8 cellular contexts compared by ENCODE assay signal in the genomic region with DNA sequence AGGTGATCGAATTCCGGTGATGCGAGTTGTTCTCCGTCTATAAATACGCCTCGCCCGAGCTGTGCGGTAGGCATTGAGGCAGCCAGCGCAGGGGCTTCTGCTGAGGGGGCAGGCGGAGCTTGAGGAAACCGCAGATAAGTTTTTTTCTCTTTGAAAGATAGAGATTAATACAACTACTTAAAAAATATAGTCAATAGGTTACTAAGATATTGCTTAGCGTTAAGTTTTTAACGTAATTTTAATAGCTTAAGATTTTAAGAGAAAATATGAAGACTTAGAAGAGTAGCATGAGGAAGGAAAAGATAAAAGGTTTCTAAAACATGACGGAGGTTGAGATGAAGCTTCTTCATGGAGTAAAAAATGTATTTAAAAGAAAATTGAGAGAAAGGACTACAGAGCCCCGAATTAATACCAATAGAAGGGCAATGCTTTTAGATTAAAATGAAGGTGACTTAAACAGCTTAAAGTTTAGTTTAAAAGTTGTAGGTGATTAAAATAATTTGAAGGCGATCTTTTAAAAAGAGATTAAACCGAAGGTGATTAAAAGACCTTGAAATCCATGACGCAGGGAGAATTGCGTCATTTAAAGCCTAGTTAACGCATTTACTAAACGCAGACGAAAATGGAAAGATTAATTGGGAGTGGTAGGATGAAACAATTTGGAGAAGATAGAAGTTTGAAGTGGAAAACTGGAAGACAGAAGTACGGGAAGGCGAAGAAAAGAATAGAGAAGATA. TPM values are rescaled to one million over a fixed set of nuclear protein-coding genes. Genes with fewer than 3 reads are reported as not detected.
DNase-seq lines count a peak whose midpoint lies in the region; ATAC-seq, FAIRE-seq and TF ChIP-seq lines count a peak whose summit lies in the region.

A gene (plus strand): TSS at position 69 of the 736 bp plus-strand sequence.

- no peaks in the 10 kb centered on the region for H3K9me3 ChIP-seq in Panc1 (ENCODE audit: control insufficient read depth, insufficient read depth, low read depth, low read length)

- peaks cover 35% of the 10 kb centered on the region for H3K4me1 ChIP-seq in KMS-11 (ENCODE audit: low read depth, poor library complexity, severe bottlenecking)
- H3K4me1 ChIP-seq in Panc1 (ENCODE audit: control insufficient read depth, insufficient read depth, low read length) = peaks cover 37% of the 10 kb centered on the region

- POLR2A ChIA-PET in Panc1 (lab: Charles Lee) = interaction anchor here (0.6 to 15.9 kb wide), 32 partner anchors 8 to 1670 kb away, joined by 3 to 818 read pairs (median 4); a partner anchor contains a TSS

- H3K79me2 ChIP-seq in KMS-11 (ENCODE audit: insufficient read depth, low read depth) = peaks cover 83% of the 10 kb centered on the region

- no peak for TF ChIP-seq CTCF in KMS-11 (conservative IDR thresholded peaks at IDR 0.05; ENCODE audit: low read depth, low read length)
- TF ChIP-seq CTCF in Panc1 (IDR thresholded peaks at IDR 0.05) = no peak

- in situ Hi-C loops in Panc1 (cut with HindIII; ENCODE audit: low pct_unique_long_range_greater_than_20kb, low sequenced_read_pairs) = loop anchor here (5.0 kb wide), 1 partner anchor 77 kb away; a partner anchor contains a TSS

- peak within 1 kb of the TSS; percentile 94 for H3K4me2 ChIP-seq in KMS-11

- peak; percentile 76 for FAIRE-seq in GM12891 (lab: Jason Lieb, UNC)

- ATAC-seq in Panc1 (peak; percentile 19), esophagus mucosa (peak; percentile 35), HG02623 (IDR thresholded peaks at IDR 0.05; ENCODE audit: unreplicated experiment) (no peak)

- H3K4me3 ChIP-seq in KMS-11 (IDR thresholded peaks at IDR 0.05; ENCODE audit: insufficient read depth, low read depth, low read length) = no peak within 1 kb of the TSS
- peak within 1 kb of the TSS; percentile 78 to 99 for H3K4me3 ChIP-seq in Panc1 (ENCODE audit: low read depth in 2 of 2, low read length in 2 of 2)

- intact Hi-C loops in Panc1 (cut with micrococcal nuclease; ENCODE audit: unreplicated experiment) = no loop called here

- H2AFZ ChIP-seq in KMS-11 (ENCODE audit: low read depth) = no peak within 1 kb of the TSS

- no peak for DNase-seq in GM12891 (ENCODE audit: insufficient read length, low spot score)
- no peak for DNase-seq in Panc1 (ENCODE audit: low read depth, low spot score)
- peak; percentile 94 for DNase-seq in activated T-cell treated with anti-CD3 and anti-CD28 coated beads, Interleukin-2, amount 50 U/mL, for 1 hour
- peak; percentile 97 for DNase-seq in myocyte (ENCODE audit: low read depth)
- DNase-seq in stimulated activated CD8-positive, alpha-beta memory T cell treated with anti-CD3 and anti-CD28 coated beads, Interleukin-7, amount 100 ng/mL, for 24 hours (ENCODE audit: low read depth) = peak; percentile 79

- CTCF ChIA-PET in Panc1 (lab: Charles Lee) = interaction anchor here (0.6 to 1.2 kb wide), 3 partner anchors 20 to 32 kb away, joined by 3 to 5 read pairs (median 3); no protein-coding TSS in a partner anchor

- H4K20me1 ChIP-seq in KMS-11 (ENCODE audit: insufficient read depth) = peaks cover 52% of the 10 kb centered on the region

- H3K36me3 ChIP-seq in KMS-11 (ENCODE audit: insufficient read depth) = peaks cover 52% of the 10 kb centered on the region
- peaks cover 46% of the 10 kb centered on the region for H3K36me3 ChIP-seq in Panc1 (ENCODE audit: control insufficient read depth, insufficient read depth, low read length)

- peak; percentile 99 for TF ChIP-seq POLR2A in GM12891 (IDR thresholded peaks at IDR 0.05; ENCODE audit: low read depth, low read length)

- H3K9ac ChIP-seq in KMS-11 = peak within 1 kb of the TSS; percentile 100

- H3K27ac ChIP-seq in KMS-11 (peak within 1 kb of the TSS; percentile 99), Panc1 (ENCODE audit: low read length) (peak within 1 kb of the TSS; percentile 100)

- BruUV-seq in Panc1 (replicated peaks; lab: Mats Ljungman, UMichigan) = no TSS peak

- no peaks in the 10 kb centered on the region for H3K27me3 ChIP-seq in KMS-11 (ENCODE audit: insufficient read depth, low read depth)
- H3K27me3 ChIP-seq in Panc1 (ENCODE audit: control insufficient read depth, insufficient read depth, low read length) = no peaks in the 10 kb centered on the region

TF ChIP-seq in GM12891, 5 proteins besides CTCF, POLR2A, EP300 and RAD21:
- TF ChIP-seq PAX5 (IDR thresholded peaks at IDR 0.05; ENCODE audit: insufficient read depth, low read length, severe bottlenecking) (peak; percentile 79), POLR2AphosphoS5 (IDR thresholded peaks at IDR 0.05; ENCODE audit: low read depth, low read length) (peak; percentile 99), TAF1 (IDR thresholded peaks at IDR 0.05; ENCODE audit: low read depth, low read length) (peak; percentile 100), SPI1 (IDR thresholded peaks at IDR 0.05; ENCODE audit: low read depth, low read length) (no peak), POU2F2 (IDR thresholded peaks at IDR 0.05; ENCODE audit: low read depth, low read length) (peak; percentile 99)

RNA-seq across cellular contexts. Expression of the gene that starts here (rescaled TPM):
- polyA plus RNA-seq in GM12891 (2012; ENCODE audit: low read depth, missing spikeins) = 839 TPM
- total RNA-seq in Panc1 (2021; ENCODE audit: unreplicated experiment) = 13,645 TPM
- polyA plus RNA-seq in Panc1 (2012; ENCODE audit: insufficient read length) = 690 TPM
- 4,086 TPM for total RNA-seq in esophagus mucosa
- 5,859 and 8,069 TPM in 2 replicates for total RNA-seq in myocyte
- polyA plus RNA-seq in myocyte (2012) = 1,663 TPM

Comparison
In these comparisons a context has a peak if more than half of its experiments do, and no peak if none do; other contexts are left out.
1. DNase-seq: peak in activated T-cell treated with anti-CD3 and anti-CD28 coated beads, Interleukin-2, amount 50 U/mL, for 1 hour (single experiment), myocyte (single experiment) and stimulated activated CD8-positive, alpha-beta memory T cell treated with anti-CD3 and anti-CD28 coated beads, Interleukin-7, amount 100 ng/mL, for 24 hours (single experiment); none in GM12891 (single experiment) and Panc1 (single experiment).